In genomic region chr12:31118831-31119530, GRCh38 we compare ENCODE assay signal across 8 cellular contexts. TPM values are rescaled to one million over a fixed set of nuclear protein-coding genes. Genes with fewer than 3 reads are reported as not detected.
DNase-seq lines count a peak whose midpoint lies in the region; ATAC-seq and TF ChIP-seq lines count a peak whose summit lies in the region.

No MANE protein-coding gene starts in this region.

- H3K4ac ChIP-seq in H9 (ENCODE audit: low read depth, low read length), result no peak overlapping the region

- peak overlapping the region; percentile 80 to 91 (median 84) for H3K4me3 Mint-ChIP-seq in CD8-positive, alpha-beta memory T cell
- peak overlapping the region; percentile 42 to 83 for H3K4me3 Mint-ChIP-seq in H9

- no peak overlapping the region for H4K91ac ChIP-seq in H9 (ENCODE audit: insufficient read length, low read depth, low read length)

- H3K18ac ChIP-seq in H9 (ENCODE audit: insufficient read length, low read depth, low read length), result no peak overlapping the region

- peaks cover 17% of the 10 kb centered on the region for H3K4me1 ChIP-seq in CD8-positive, alpha-beta memory T cell (ENCODE audit: insufficient read depth, low read length)
- H3K4me1 ChIP-seq in H9 (ENCODE audit: insufficient read depth, low read length) (no peaks in the 10 kb centered on the region), adipocyte (ENCODE audit: control insufficient read depth, insufficient read depth, low read length) (peaks cover 3% of the 10 kb centered on the region), subcutaneous abdominal adipose tissue (ENCODE audit: control insufficient read depth in 5 of 5, insufficient read depth in 5 of 5, low read length in 5 of 5) (peaks cover 0 to 36% (median 19%) of the 10 kb centered on the region in 5 donors)

- H4K20me1 ChIP-seq in H9 (ENCODE audit: control insufficient read depth, insufficient read depth, insufficient read length), result no peaks in the 10 kb centered on the region

- no peak overlapping the region for H3T11ph ChIP-seq in H9 (ENCODE audit: low read length)

- no peak overlapping the region for H4K8ac ChIP-seq in H9 (replicated peaks; ENCODE audit: insufficient read length, low read depth, low read length)

- DNase-seq in CD8-positive, alpha-beta memory T cell, result peak in 3 of 5 donors; percentile 21 to 38 (median 24)
- DNase-seq in H9 (peak; percentile 87), NCI-H2196 treated with DMSO at 0.1 percent for 48 hours (lab: John Stamatoyannopoulos, UW; ENCODE audit: unreplicated experiment) (peak; percentile 47), adipocyte (ENCODE audit: low read depth) (peak; percentile 19), left kidney (ENCODE audit: low read depth, low spot score) (peak; percentile 95), AG20443 (ENCODE audit: low spot score) (no peak)

- no CpG with 5 or more reads among the region's 38 CpGs for WGBS in H9 (ENCODE audit: extremely low coverage, insufficient read length, low lambda C conversion rate)

- H3K4me3 ChIP-seq in CD8-positive, alpha-beta memory T cell (ENCODE audit: low read length), result peak overlapping the region; percentile 53
- H3K4me3 ChIP-seq in adipocyte (ENCODE audit: low read length) (no peak overlapping the region), subcutaneous abdominal adipose tissue (ENCODE audit: low read depth in 1 of 5, low read length in 5 of 5) (peak overlapping the region in 4 of 5 donors; percentile 9 to 53 (median 38))

- H3K9me3 Mint-ChIP-seq in CD8-positive, alpha-beta memory T cell, result no peaks in the 10 kb centered on the region
- no peaks in the 10 kb centered on the region for H3K9me3 Mint-ChIP-seq in H9

- H3K9me3 ChIP-seq in CD8-positive, alpha-beta memory T cell (ENCODE audit: low read length), result no peaks in the 10 kb centered on the region
- H3K9me3 ChIP-seq in H9 (ENCODE audit: control insufficient read depth, low read depth, low read length) (no peaks in the 10 kb centered on the region), adipocyte (ENCODE audit: control insufficient read depth, low read length) (no peaks in the 10 kb centered on the region), subcutaneous abdominal adipose tissue (ENCODE audit: control insufficient read depth in 5 of 5, low read length in 5 of 5) (no peaks in the 10 kb centered on the region)

- H3K4me2 ChIP-seq in H9 (ENCODE audit: insufficient read depth, insufficient read length, low read length), result peak overlapping the region; percentile 45

- no peak overlapping the region for H3K27ac ChIP-seq in CD8-positive, alpha-beta memory T cell (ENCODE audit: low read depth, low read length)
- H3K27ac ChIP-seq in H9 (ENCODE audit: insufficient read length, low read depth, low read length) (no peak overlapping the region), subcutaneous abdominal adipose tissue (ENCODE audit: low read depth, low read length) (no peak overlapping the region)

- H3K27me3 ChIP-seq in CD8-positive, alpha-beta memory T cell (ENCODE audit: insufficient read depth, low read length, poor library complexity, severe bottlenecking), result peaks cover 11% of the 10 kb centered on the region
- H3K27me3 ChIP-seq in H9 (ENCODE audit: insufficient read depth, low read length), result peaks cover 24% of the 10 kb centered on the region
- H3K27me3 ChIP-seq in adipocyte (replicated peaks; ENCODE audit: control insufficient read depth, insufficient read depth, low read length), result peaks cover 20% of the 10 kb centered on the region
- peaks cover 3 to 22% (median 13%) of the 10 kb centered on the region in 5 donors for H3K27me3 ChIP-seq in subcutaneous abdominal adipose tissue (ENCODE audit: control insufficient read depth in 5 of 5, insufficient read depth in 4 of 5, low read length in 5 of 5)

- H3K9ac ChIP-seq in H9 (ENCODE audit: extremely low read depth, insufficient read length, low read length) (no peak overlapping the region), adipocyte (ENCODE audit: low read length) (no peak overlapping the region), subcutaneous abdominal adipose tissue (ENCODE audit: low read length in 5 of 5) (peak overlapping the region in 2 of 5 donors; percentile 41 to 45)

- H3K27me3 Mint-ChIP-seq in CD8-positive, alpha-beta memory T cell, result peaks cover 12 to 21% of the 10 kb centered on the region in 2 donors
- H3K27me3 Mint-ChIP-seq in H9 (ENCODE audit: low read depth), result peaks cover 50% of the 10 kb centered on the region

- POLR2A ChIA-PET in CD8-positive, alpha-beta memory T cell (lab: Charles Lee), result no interaction called here

- CTCF ChIA-PET in CD8-positive, alpha-beta memory T cell (lab: Charles Lee), result no interaction called here

- no peaks in the 10 kb centered on the region for H3K79me1 ChIP-seq in H9 (ENCODE audit: insufficient read depth, low read depth, low read length, poor library complexity, severe bottlenecking)

- no peak overlapping the region for H2BK20ac ChIP-seq in H9 (ENCODE audit: low read depth, low read length, poor library complexity, severe bottlenecking)

- H2AK5ac ChIP-seq in H9 (ENCODE audit: insufficient read length, low read length), result no peak overlapping the region

- no peaks in the 10 kb centered on the region for H3K36me3 ChIP-seq in CD8-positive, alpha-beta memory T cell (ENCODE audit: insufficient read depth, low read length)
- H3K36me3 ChIP-seq in adipocyte (ENCODE audit: control insufficient read depth, insufficient read depth, low read length, severe bottlenecking), result no peaks in the 10 kb centered on the region
- H3K36me3 ChIP-seq in subcutaneous abdominal adipose tissue (ENCODE audit: control insufficient read depth in 5 of 5, insufficient read depth in 5 of 5, low read length in 5 of 5), result no peaks in the 10 kb centered on the region

- TF ChIP-seq CTCF in H9 (conservative IDR thresholded peaks at IDR 0.05), result no peak

- no peak overlapping the region for H4K5ac ChIP-seq in H9 (ENCODE audit: insufficient read length, low read depth, low read length)

- no peak overlapping the region for H3K56ac ChIP-seq in H9 (ENCODE audit: insufficient read length, low read depth, low read length)

- no peak overlapping the region for H2BK12ac ChIP-seq in H9 (ENCODE audit: insufficient read length, low read depth, low read length)

- H3K79me2 ChIP-seq in H9 (ENCODE audit: insufficient read depth, low read length), result no peaks in the 10 kb centered on the region

- H2BK120ac ChIP-seq in H9 (ENCODE audit: low read depth, low read length, poor library complexity, severe bottlenecking), result no peak overlapping the region

- no peak overlapping the region; the same call in 1 of the 2 replicates for H3K14ac ChIP-seq in H9 (ENCODE audit: insufficient read depth, low read length)

- H3K36me3 Mint-ChIP-seq in CD8-positive, alpha-beta memory T cell, result no peaks in the 10 kb centered on the region
- no peaks in the 10 kb centered on the region for H3K36me3 Mint-ChIP-seq in H9 (ENCODE audit: insufficient read depth in 1 of 3, low read depth in 3 of 3)

- no peak overlapping the region for H2BK15ac ChIP-seq in H9 (ENCODE audit: low read depth, low read length)

- H3K27ac Mint-ChIP-seq in CD8-positive, alpha-beta memory T cell, result peak overlapping the region in 3 of 8 donors; percentile 47 to 90 (median 51)
- peak overlapping the region in 1 of 3 experiments; percentile 48; a peak in 1 of 7 replicates for H3K27ac Mint-ChIP-seq in H9

- no peak overlapping the region for H3K23ac ChIP-seq in H9 (ENCODE audit: insufficient read length, low read depth, low read length)

- H3K23me2 ChIP-seq in H9 (ENCODE audit: insufficient read length, low read depth, low read length, poor library complexity, severe bottlenecking), result peaks cover 21% of the 10 kb centered on the region

- H2BK5ac ChIP-seq in H9 (ENCODE audit: insufficient read length, low read length), result no peak overlapping the region

- H2AFZ ChIP-seq in H9 (ENCODE audit: low read length), result no peak overlapping the region

- peaks cover 0 to 20% (median 8%) of the 10 kb centered on the region in 3 donors for H3K4me1 Mint-ChIP-seq in CD8-positive, alpha-beta memory T cell
- H3K4me1 Mint-ChIP-seq in H9, result peaks cover 9 to 18% of the 10 kb centered on the region in 2 experiments

- no peak for ATAC-seq in HG03342 (IDR thresholded peaks at IDR 0.05; ENCODE audit: unreplicated experiment)

RNA-seq across cellular contexts. Expression of gene DDX11, which starts 45.3 kb away (rescaled TPM):
- total RNA-seq in CD8-positive, alpha-beta memory T cell, result 100 to 1,000 TPM; 119 to 122 TPM
- 17.2 TPM for polyA plus RNA-seq in CD8-positive, alpha-beta memory T cell
- total RNA-seq in H9 (2021), result 175 and 183 TPM in 2 replicates
